14 cellular contexts compared by ENCODE assay signal in the genomic region with DNA sequence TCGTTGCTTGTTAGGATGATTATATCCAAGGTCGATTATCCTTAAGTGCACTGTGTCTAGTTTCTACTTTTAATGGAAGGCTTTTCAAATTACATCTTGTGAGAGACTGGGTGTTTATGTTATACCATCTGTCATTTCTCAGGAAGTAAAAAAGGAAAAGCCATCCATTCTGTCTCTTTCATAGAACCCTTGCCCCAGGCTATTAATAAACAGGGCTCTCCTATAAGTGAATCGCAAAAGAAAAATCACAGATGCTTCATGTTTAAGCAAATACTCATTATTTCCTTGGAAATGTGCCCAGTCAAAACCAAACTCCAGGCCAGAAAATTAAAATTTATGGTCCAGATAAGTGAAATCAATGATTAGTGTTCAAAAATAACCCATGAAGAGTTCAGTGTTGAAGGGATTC. TPM values are rescaled to one million over a fixed set of nuclear protein-coding genes. Genes with fewer than 3 reads are reported as not detected.
A peak's percentile ranks its signal among the peaks of the same experiment; 100 is the strongest.
DNase-seq lines count a peak whose midpoint lies in the region; ATAC-seq and TF ChIP-seq lines count a peak whose summit lies in the region.
"Had no signal": no experiment of that assay in that cellular context is flagged by ENCODE, and none has a peak within 500 bp of the region (broad histone marks: within the 10 kb centered on the region; RNA-seq: fewer than 3 reads in every experiment).

No MANE protein-coding gene starts in this region.

- in situ Hi-C loops in brain microvascular endothelial cell (cut with HindIII; ENCODE audit: low pct_ligation_motif_present, low sequenced_read_pairs): no loop called here

- no peak overlapping the region for H3K4me3 Mint-ChIP-seq in activated naive CD4-positive, alpha-beta T cell treated with anti-CD3 and anti-CD28 coated beads, Interleukin-2, amount 10 ng/mL, durations not matched to agents 7 days and 5 days

- intact Hi-C loops in aorta (cut with DNase I): no loop called here

- ATAC-seq in aorta (ENCODE audit: low FRiP score): no peak
- ATAC-seq: activated CD4-positive, CD25-positive, alpha-beta regulatory T cell treated with anti-CD3 and anti-CD28 coated beads, Interleukin-2, amount 50 U/mL, for 24 hours; activated naive CD4-positive, alpha-beta T cell treated with anti-CD3 and anti-CD28 coated beads, Interleukin-2, amount 50 U/mL, for 72 hours; right lobe of liver had no signal

- H3K27me3 ChIP-seq in brain microvascular endothelial cell (replicated peaks) (no peaks in the 10 kb centered on the region), aorta (ENCODE audit: control insufficient read depth in 1 of 2, insufficient read depth in 2 of 2, low read length in 1 of 2) (no peaks in the 10 kb centered on the region)
- H3K27me3 ChIP-seq: right lobe of liver had no signal

- H3K27ac ChIP-seq in brain microvascular endothelial cell (peak overlapping the region; percentile 96), aorta (ENCODE audit: low read depth in 1 of 2, low read length in 2 of 2) (no peak overlapping the region)
- H3K27ac ChIP-seq: 22Rv1, left ventricle myocardium inferior, right lobe of liver had no signal

- no peaks in the 10 kb centered on the region for H3K9me3 ChIP-seq in aorta (ENCODE audit: control insufficient read depth, low read length)
- H3K9me3 ChIP-seq: left ventricle myocardium inferior, right lobe of liver had no signal

- no peak overlapping the region for H3K27ac Mint-ChIP-seq in activated naive CD4-positive, alpha-beta T cell treated with anti-CD3 and anti-CD28 coated beads, Interleukin-2, amount 10 ng/mL, durations not matched to agents 7 days and 5 days

- H3K9me3 Mint-ChIP-seq in activated naive CD4-positive, alpha-beta T cell treated with anti-CD3 and anti-CD28 coated beads, Interleukin-2, amount 10 ng/mL, durations not matched to agents 7 days and 5 days: no peaks in the 10 kb centered on the region

- H3K36me3 Mint-ChIP-seq in activated naive CD4-positive, alpha-beta T cell treated with anti-CD3 and anti-CD28 coated beads, Interleukin-2, amount 10 ng/mL, durations not matched to agents 7 days and 5 days: peaks cover 57% of the 10 kb centered on the region

- 29 to 39% methylated on average over 3 of the region's 3 CpGs for WGBS in aorta, 2 donors

- H3K36me3 ChIP-seq in brain microvascular endothelial cell (replicated peaks) (no peaks in the 10 kb centered on the region), aorta (ENCODE audit: control insufficient read depth in 1 of 2, insufficient read depth in 2 of 2, low read length in 1 of 2) (no peaks in the 10 kb centered on the region)
- H3K36me3 ChIP-seq: left ventricle myocardium inferior, right lobe of liver had no signal

- DNase-seq in NCI-H187 treated with DMSO at 0.1 percent for 48 hours (lab: John Stamatoyannopoulos, UW) (peak; percentile 61), NCI-H187 (lab: John Stamatoyannopoulos, UW) (no peak), NCI-H2171 treated with DMSO at 0.1 percent for 48 hours (lab: John Stamatoyannopoulos, UW) (peak; percentile 90), brain microvascular endothelial cell (no peak), retinal pigment epithelial cell (ENCODE audit: low read depth) (peak; percentile 1), SKM-1 treated with dmso at 0.1 percent for 144 hours (lab: John Stamatoyannopoulos, UW; ENCODE audit: unreplicated experiment) (no peak), aorta (no peak)
- DNase-seq in activated naive CD4-positive, alpha-beta T cell treated with anti-CD3 and anti-CD28 coated beads, Interleukin-2, amount 10 ng/mL, durations not matched to agents 7 days and 5 days: no peak
- DNase-seq: erythroblast, left ventricle myocardium inferior, right lobe of liver had no signal

- H3K4me1 ChIP-seq in aorta (ENCODE audit: control insufficient read depth in 1 of 2, insufficient read depth in 2 of 2, low read length in 2 of 2): no peaks in the 10 kb centered on the region
- H3K4me1 ChIP-seq: left ventricle myocardium inferior, right lobe of liver had no signal

- H3K4me3 ChIP-seq in brain microvascular endothelial cell (ENCODE audit: low read depth, low read length) (no peak overlapping the region), retinal pigment epithelial cell (ENCODE audit: low read length) (no peak overlapping the region), aorta (ENCODE audit: low read length in 2 of 2) (no peak overlapping the region)
- H3K4me3 ChIP-seq: left ventricle myocardium inferior, right lobe of liver had no signal

- TF ChIP-seq CTCF in brain microvascular endothelial cell (IDR thresholded peaks at IDR 0.05; ENCODE audit: low read depth, low read length, missing control alignments) (no peak), retinal pigment epithelial cell (conservative IDR thresholded peaks at IDR 0.05; ENCODE audit: low read depth, low read length) (no peak)

- no peaks in the 10 kb centered on the region for H3K27me3 Mint-ChIP-seq in activated naive CD4-positive, alpha-beta T cell treated with anti-CD3 and anti-CD28 coated beads, Interleukin-2, amount 10 ng/mL, durations not matched to agents 7 days and 5 days

- no peaks in the 10 kb centered on the region for H3K4me1 Mint-ChIP-seq in activated naive CD4-positive, alpha-beta T cell treated with anti-CD3 and anti-CD28 coated beads, Interleukin-2, amount 10 ng/mL, durations not matched to agents 7 days and 5 days

- CTCF ChIA-PET in activated naive CD4-positive, alpha-beta T cell treated with anti-CD3 and anti-CD28 coated beads, Interleukin-2, amount 10 ng/mL, durations not matched to agents 7 days and 5 days (lab: Charles Lee): no interaction called here

RNA-seq across cellular contexts. Expression of a gene that starts 58.1 kb away (rescaled TPM):
- total RNA-seq in aorta: 10 to 100 TPM; 13.6 to 16.8 TPM
- 1 to 10 TPM; 2.3 to 7.5 TPM for polyA plus RNA-seq in aorta

Comparison
In these comparisons a context has a peak if more than half of its experiments do, and no peak if none do; other contexts are left out.
1. DNase-seq: peak in NCI-H187 treated with DMSO at 0.1 percent for 48 hours (single experiment), NCI-H2171 treated with DMSO at 0.1 percent for 48 hours (single experiment) and retinal pigment epithelial cell (single experiment); none in NCI-H187 (0 of 2), brain microvascular endothelial cell (single experiment), SKM-1 treated with dmso at 0.1 percent for 144 hours (single experiment), aorta (0 of 2) and activated naive CD4-positive, alpha-beta T cell treated with anti-CD3 and anti-CD28 coated beads, Interleukin-2, amount 10 ng/mL, durations not matched to agents 7 days and 5 days (single experiment).